11 cellular contexts compared by ENCODE assay signal in genomic region chr4:51853027-51853682, GRCh38. TPM values are rescaled to one million over a fixed set of nuclear protein-coding genes. Genes with fewer than 3 reads are reported as not detected.
DNase-seq lines count a peak whose midpoint lies in the region; ATAC-seq and TF ChIP-seq lines count a peak whose summit lies in the region.
"Had no signal": no experiment of that assay in that cellular context is flagged by ENCODE, and none has a peak within 500 bp of the region (broad histone marks: within the 10 kb centered on the region; RNA-seq: fewer than 3 reads in every experiment).

No MANE protein-coding gene starts in this region.

- peaks cover 27% of the 10 kb centered on the region for H3K4me1 ChIP-seq in KMS-11 (ENCODE audit: low read depth, poor library complexity, severe bottlenecking)
- H3K4me1 ChIP-seq in esophagus muscularis mucosa, result peaks cover 40 to 88% (median 80%) of the 10 kb centered on the region in 4 donors

- CTCF ChIA-PET in AG04450 (lab: Charles Lee), result interaction anchor here (0.6 to 2.1 kb wide), 4 partner anchors 11 to 198 kb away, joined by 3 to 6 read pairs (median 4); partner anchors contain the start of gene DCUN1D4
- CTCF ChIA-PET in activated CD4-positive, alpha-beta T cell treated with anti-CD3 and anti-CD28 coated beads for 36 hours (lab: Charles Lee), result interaction anchor here (1.2 to 1.3 kb wide), 3 partner anchors 11 to 43 kb away, joined by 3 to 6 read pairs (median 3); partner anchors contain the start of gene DCUN1D4

- H3K4me3 ChIP-seq in AG04450 (ENCODE audit: low read depth, low read length) (no peak overlapping the region), KMS-11 (IDR thresholded peaks at IDR 0.05; ENCODE audit: insufficient read depth, low read depth, low read length) (no peak overlapping the region), esophagus muscularis mucosa (no peak overlapping the region)

- peaks cover 7% of the 10 kb centered on the region for H3K36me3 Mint-ChIP-seq in nephron (ENCODE audit: low read depth)
- peaks cover 19% of the 10 kb centered on the region for H3K36me3 Mint-ChIP-seq in activated CD4-positive, alpha-beta T cell treated with anti-CD3 and anti-CD28 coated beads for 36 hours (ENCODE audit: low read depth)

- H3K79me2 ChIP-seq in KMS-11 (ENCODE audit: insufficient read depth, low read depth), result peaks cover 75% of the 10 kb centered on the region; the same call in 1 of the 2 replicates

- H3K4me1 Mint-ChIP-seq in nephron, result peaks cover 64% of the 10 kb centered on the region
- H3K4me1 Mint-ChIP-seq in activated CD4-positive, alpha-beta T cell treated with anti-CD3 and anti-CD28 coated beads for 36 hours, result peaks cover 55% of the 10 kb centered on the region

- no peak overlapping the region for H2AFZ ChIP-seq in KMS-11 (ENCODE audit: low read depth)

- H3K27me3 ChIP-seq in AG04450 (ENCODE audit: control insufficient read depth, insufficient read depth, low read length), result no peaks in the 10 kb centered on the region
- 0 out of 2 replicates have a peak, but pooled peaks cover 3% of the 10 kb centered on the region for H3K27me3 ChIP-seq in KMS-11 (ENCODE audit: insufficient read depth, low read depth)
- H3K27me3 ChIP-seq in esophagus muscularis mucosa, result no peaks in the 10 kb centered on the region

- no peak for ATAC-seq in activated CD4-positive, alpha-beta T cell treated with anti-CD3 and anti-CD28 coated beads for 36 hours

- H3K9ac ChIP-seq in KMS-11, result no peak overlapping the region

- no peak for TF ChIP-seq EP300 in esophagus muscularis mucosa (IDR thresholded peaks at IDR 0.05)

- 62% methylated on average over 6 of the region's 6 CpGs for WGBS in esophagus muscularis mucosa

- H3K36me3 ChIP-seq in KMS-11 (ENCODE audit: insufficient read depth), result no peaks in the 10 kb centered on the region
- peaks cover 0 to 6% (median 0%) of the 10 kb centered on the region in 4 donors for H3K36me3 ChIP-seq in esophagus muscularis mucosa

- H3K27ac ChIP-seq in AG04450 (ENCODE audit: low read depth, low read length) (peak overlapping the region; percentile 55), KMS-11 (peak overlapping the region; percentile 25; the same call in 1 of the 2 replicates), esophagus muscularis mucosa (replicated peaks in 1 of 4) (peak overlapping the region; percentile 42 to 49 (median 45))

- no peak overlapping the region; the same call in 1 of the 2 replicates for H3K4me2 ChIP-seq in KMS-11

- DNase-seq in AG04450 (ENCODE audit: low read depth, low spot score), result no peak
- peak; percentile 82 for DNase-seq in esophagus muscularis mucosa (ENCODE audit: extremely low spot score)
- no peak for DNase-seq in NCI-H526 treated with DMSO at 0.1 percent for 48 hours (lab: John Stamatoyannopoulos, UW)
- no peak for DNase-seq in activated CD4-positive, alpha-beta T cell treated with anti-CD3 and anti-CD28 coated beads for 36 hours
- DNase-seq in AG20443 (ENCODE audit: low spot score), result no peak
- no peak for DNase-seq in NCI-H524 treated with DMSO at 0.1 percent for 48 hours (lab: John Stamatoyannopoulos, UW)
- DNase-seq: activated CD4-positive, alpha-beta T cell treated with anti-CD3 and anti-CD28 coated beads, Interleukin-2, amount 50 U/mL, for 48 hours; caudate nucleus; NCI-H1694 had no signal

- H3K27ac Mint-ChIP-seq in nephron, result peak overlapping the region in 2 of 3 experiments; percentile 12 to 69
- no peak overlapping the region for H3K27ac Mint-ChIP-seq in activated CD4-positive, alpha-beta T cell treated with anti-CD3 and anti-CD28 coated beads for 36 hours

- H3K9me3 Mint-ChIP-seq in nephron, result no peaks in the 10 kb centered on the region
- no peaks in the 10 kb centered on the region for H3K9me3 Mint-ChIP-seq in activated CD4-positive, alpha-beta T cell treated with anti-CD3 and anti-CD28 coated beads for 36 hours (ENCODE audit: low read depth)

- no peaks in the 10 kb centered on the region; the same call in 1 of the 2 replicates for H4K20me1 ChIP-seq in KMS-11 (ENCODE audit: insufficient read depth)

- no peak overlapping the region for H3K4me3 Mint-ChIP-seq in nephron
- no peak overlapping the region for H3K4me3 Mint-ChIP-seq in activated CD4-positive, alpha-beta T cell treated with anti-CD3 and anti-CD28 coated beads for 36 hours

- POLR2A ChIA-PET in AG04450 (lab: Yijun Ruan, JAX), result interaction anchor here (0.6 kb wide), 1 partner anchor 17 kb away, joined by 3 read pairs; no protein-coding TSS in a partner anchor
- POLR2A ChIA-PET in activated CD4-positive, alpha-beta T cell treated with anti-CD3 and anti-CD28 coated beads for 36 hours (lab: Charles Lee), result no interaction called here

- H3K9me3 ChIP-seq in AG04450 (ENCODE audit: control insufficient read depth, insufficient read depth, low read length), result no peaks in the 10 kb centered on the region
- no peaks in the 10 kb centered on the region for H3K9me3 ChIP-seq in esophagus muscularis mucosa

- no peak for TF ChIP-seq CTCF in AG04450 (IDR thresholded peaks at IDR 0.05; ENCODE audit: low read depth, low read length)
- no peak for TF ChIP-seq CTCF in KMS-11 (conservative IDR thresholded peaks at IDR 0.05; ENCODE audit: low read depth, low read length)
- TF ChIP-seq CTCF in esophagus muscularis mucosa (IDR thresholded peaks at IDR 0.05), result no peak
- no peak for TF ChIP-seq CTCF in nephron (IDR thresholded peaks at IDR 0.05; ENCODE audit: unreplicated experiment in 3 of 3)

- TF ChIP-seq POLR2A in esophagus muscularis mucosa (IDR thresholded peaks at IDR 0.05; ENCODE audit: low read depth), result no peak

- intact Hi-C loops in esophagus muscularis mucosa (cut with DNase I), result loop anchor here (5.0 kb wide), 1 partner anchor 44 kb away; no protein-coding TSS in a partner anchor
- intact Hi-C loops in activated CD4-positive, alpha-beta T cell treated with anti-CD3 and anti-CD28 coated beads for 36 hours (cut with DNase I, micrococcal nuclease), result no loop called here

- no peaks in the 10 kb centered on the region for H3K27me3 Mint-ChIP-seq in nephron (ENCODE audit: low read depth)
- no peaks in the 10 kb centered on the region for H3K27me3 Mint-ChIP-seq in activated CD4-positive, alpha-beta T cell treated with anti-CD3 and anti-CD28 coated beads for 36 hours

RNA-seq across cellular contexts. Expression of gene DCUN1D4, which starts 10.2 kb away (rescaled TPM):
- polyA plus RNA-seq in AG04450 (2011; rRNA removed), result 55.7 and 67.2 TPM in 2 replicates
- polyA minus RNA-seq in AG04450 (2011; rRNA and poly(A)+ RNA removed), result 61.2 and 102 TPM in 2 replicates
- total RNA-seq in esophagus muscularis mucosa, result 10 to 100 TPM; 36.0 to 70.6 (median 51.9) TPM
- 10 to 100 TPM; 31.2 to 41.2 TPM for total RNA-seq in activated CD4-positive, alpha-beta T cell treated with anti-CD3 and anti-CD28 coated beads for 36 hours
